In genomic region chr12:75662501-75663159, GRCh38 we compare ENCODE assay signal across 1 cellular context.
TF ChIP-seq lines count a peak whose summit lies in the region.

No MANE protein-coding gene starts in this region.

TF ChIP-seq in GM12878, 131 proteins besides CTCF, POLR2A, EP300 and RAD21:
- no peak for TF ChIP-seq CBFB (IDR thresholded peaks at IDR 0.05; ENCODE audit: low read depth)
- no peak for TF ChIP-seq MYB (IDR thresholded peaks at IDR 0.05; ENCODE audit: borderline replicate concordance, low read depth, low read length)
- TF ChIP-seq GABPA (IDR thresholded peaks at IDR 0.05; ENCODE audit: low read depth), result no peak
- TF ChIP-seq CREM (IDR thresholded peaks at IDR 0.05; ENCODE audit: low read depth), result no peak
